8 cellular contexts compared by ENCODE assay signal in the genomic region with DNA sequence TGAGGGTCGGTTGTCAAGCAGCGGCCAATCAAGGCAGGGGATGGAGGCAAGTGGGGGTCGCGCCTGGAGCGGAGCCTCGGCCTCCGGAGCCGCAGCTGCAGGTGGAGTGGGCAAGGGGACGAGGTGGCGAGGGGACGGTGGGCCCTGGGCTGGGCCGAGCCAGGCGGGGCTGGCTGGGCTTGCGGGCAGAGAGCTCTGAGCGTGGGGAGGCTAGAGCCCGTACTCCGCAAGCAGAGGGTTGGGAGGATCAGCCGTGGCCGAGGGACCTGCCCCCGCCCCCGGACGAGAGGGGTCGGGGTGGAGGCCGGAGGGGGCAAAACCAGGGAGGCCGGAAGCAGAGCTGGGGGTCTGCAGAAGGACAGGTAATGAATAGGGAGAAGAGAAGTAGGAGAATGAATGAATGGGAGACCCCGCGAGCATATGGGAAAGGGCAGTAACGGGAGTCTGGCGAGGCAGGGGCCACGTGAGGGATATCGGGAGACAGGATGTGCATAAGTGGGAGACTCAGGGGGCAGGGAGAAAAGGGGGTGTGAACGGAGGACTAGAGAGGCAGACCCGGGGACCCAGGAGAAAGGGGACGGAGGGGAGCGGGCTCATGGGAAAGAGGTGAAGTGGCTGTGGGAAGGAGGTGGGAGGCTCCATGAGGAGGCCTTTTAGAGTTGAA. TPM values are rescaled to one million over a fixed set of nuclear protein-coding genes. Genes with fewer than 3 reads are reported as not detected.
A peak's percentile ranks its signal among the peaks of the same experiment; 100 is the strongest.
DNase-seq lines count a peak whose midpoint lies in the region; ATAC-seq, FAIRE-seq and TF ChIP-seq lines count a peak whose summit lies in the region.

A gene with protein sequence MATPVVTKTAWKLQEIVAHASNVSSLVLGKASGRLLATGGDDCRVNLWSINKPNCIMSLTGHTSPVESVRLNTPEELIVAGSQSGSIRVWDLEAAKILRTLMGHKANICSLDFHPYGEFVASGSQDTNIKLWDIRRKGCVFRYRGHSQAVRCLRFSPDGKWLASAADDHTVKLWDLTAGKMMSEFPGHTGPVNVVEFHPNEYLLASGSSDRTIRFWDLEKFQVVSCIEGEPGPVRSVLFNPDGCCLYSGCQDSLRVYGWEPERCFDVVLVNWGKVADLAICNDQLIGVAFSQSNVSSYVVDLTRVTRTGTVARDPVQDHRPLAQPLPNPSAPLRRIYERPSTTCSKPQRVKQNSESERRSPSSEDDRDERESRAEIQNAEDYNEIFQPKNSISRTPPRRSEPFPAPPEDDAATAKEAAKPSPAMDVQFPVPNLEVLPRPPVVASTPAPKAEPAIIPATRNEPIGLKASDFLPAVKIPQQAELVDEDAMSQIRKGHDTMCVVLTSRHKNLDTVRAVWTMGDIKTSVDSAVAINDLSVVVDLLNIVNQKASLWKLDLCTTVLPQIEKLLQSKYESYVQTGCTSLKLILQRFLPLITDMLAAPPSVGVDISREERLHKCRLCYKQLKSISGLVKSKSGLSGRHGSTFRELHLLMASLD (plus strand): TSS at position 16 of the 664 bp plus-strand sequence. CDS start 1,474 bp downstream, outside the sequence.

- TF ChIP-seq CTCF in A549 (IDR thresholded peaks at IDR 0.05) = no peak
- no peak for TF ChIP-seq CTCF in epithelial cell of proximal tubule (conservative IDR thresholded peaks at IDR 0.05; ENCODE audit: low read depth, low read length)
- no peak for TF ChIP-seq CTCF in nephron progenitor cell (IDR thresholded peaks at IDR 0.05)

- H3K4me3 ChIP-seq in A549 (peak within 1 kb of the TSS; percentile 72), SJSA1 (peak within 1 kb of the TSS; percentile 53), epithelial cell of proximal tubule (ENCODE audit: low read depth, low read length) (peak within 1 kb of the TSS; percentile 99)

- peak within 1 kb of the TSS; percentile 100 for H3K27ac Mint-ChIP-seq in nephron progenitor cell

- no peak for TF ChIP-seq EP300 in A549 (IDR thresholded peaks at IDR 0.05)

- WGBS in A549 (ENCODE audit: missing lambda C conversion rate) = 3% methylated on average over 14 of the region's 35 CpGs

- no peaks in the 10 kb centered on the region for H3K27me3 ChIP-seq in SJSA1 (replicated peaks)

- H3K4me2 ChIP-seq in A549 = peak within 1 kb of the TSS; percentile 97

- H3K27ac ChIP-seq in A549 = peak within 1 kb of the TSS; percentile 92 to 93
- peak within 1 kb of the TSS; percentile 67 for H3K27ac ChIP-seq in SJSA1

- TF ChIP-seq POLR2A in A549 (IDR thresholded peaks at IDR 0.05; ENCODE audit: low read length) = 0 out of 2 replicates have a peak, but pooled peaks have one; percentile 8

- H3K9me3 ChIP-seq in A549 (no peaks in the 10 kb centered on the region), SJSA1 (replicated peaks) (no peaks in the 10 kb centered on the region; the same call in 1 of the 2 replicates)

- DNase-seq in A549 (ENCODE audit: low read depth in 1 of 2, low spot score in 1 of 2) (no peak), SJSA1 (ENCODE audit: low read depth in 1 of 2, low spot score in 2 of 2) (no peak), epithelial cell of proximal tubule (ENCODE audit: low read depth) (no peak), nephron progenitor cell (no peak), SHP77 treated with DMSO at 0.1 percent for 48 hours (lab: John Stamatoyannopoulos, UW) (no peak)

- peak within 1 kb of the TSS; percentile 98 for H3K4me3 Mint-ChIP-seq in nephron progenitor cell

- H3K4me1 ChIP-seq in A549 (peaks cover 12% of the 10 kb centered on the region), SJSA1 (replicated peaks) (peaks cover 19% of the 10 kb centered on the region)

- peaks cover 5% of the 10 kb centered on the region for H3K27me3 Mint-ChIP-seq in nephron progenitor cell (ENCODE audit: low read depth, poor library complexity)

- no peak for FAIRE-seq in A549 (lab: Jason Lieb, UNC)

- H3K9me3 Mint-ChIP-seq in nephron progenitor cell = peaks cover 16% of the 10 kb centered on the region

- H3K36me3 Mint-ChIP-seq in nephron progenitor cell (ENCODE audit: low read depth) = peaks cover 14% of the 10 kb centered on the region

- POLR2A ChIA-PET in A549 (lab: Yijun Ruan, JAX) = interaction anchor here (0.5 to 1.8 kb wide), 13 partner anchors 19 to 394 kb away, joined by 3 to 6 read pairs (median 3); a partner anchor contains a TSS

- H3K4me1 Mint-ChIP-seq in nephron progenitor cell = peaks cover 36% of the 10 kb centered on the region

- 0 out of 2 replicates have a peak, but pooled peaks cover 3% of the 10 kb centered on the region for H3K36me3 ChIP-seq in SJSA1

- TF ChIP-seq RAD21 in A549 (conservative IDR thresholded peaks at IDR 0.05 in 1 of 2, IDR thresholded peaks at IDR 0.05 in 1 of 2) = no peak

- peak; percentile 54 to 65; a peak in 5 of 6 replicates for ATAC-seq in A549
- peak; percentile 22 for ATAC-seq in GM19395 (IDR thresholded peaks at IDR 0.05; ENCODE audit: unreplicated experiment)
- ATAC-seq in HG02623 (IDR thresholded peaks at IDR 0.05; ENCODE audit: unreplicated experiment) = no peak
- no peak for ATAC-seq in GM19328 (IDR thresholded peaks at IDR 0.05; ENCODE audit: unreplicated experiment)

- CTCF ChIA-PET in A549 (lab: Yijun Ruan, JAX) = interaction anchor here (0.9 to 4.0 kb wide), 20 partner anchors 9 to 386 kb away, joined by 3 to 31 read pairs (median 4); no protein-coding TSS in a partner anchor

TF ChIP-seq in A549, 52 proteins besides CTCF, POLR2A, EP300 and RAD21:
- TF ChIP-seq NFE2L2 (conservative IDR thresholded peaks at IDR 0.05; ENCODE audit: low read length) = no peak
- TF ChIP-seq SREBF2 (IDR thresholded peaks at IDR 0.05) = no peak
- TF ChIP-seq, protein P1, sequence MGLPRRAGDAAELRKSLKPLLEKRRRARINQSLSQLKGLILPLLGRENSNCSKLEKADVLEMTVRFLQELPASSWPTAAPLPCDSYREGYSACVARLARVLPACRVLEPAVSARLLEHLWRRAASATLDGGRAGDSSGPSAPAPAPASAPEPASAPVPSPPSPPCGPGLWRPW (IDR thresholded peaks at IDR 0.05) = no peak
- TF ChIP-seq, protein P2, sequence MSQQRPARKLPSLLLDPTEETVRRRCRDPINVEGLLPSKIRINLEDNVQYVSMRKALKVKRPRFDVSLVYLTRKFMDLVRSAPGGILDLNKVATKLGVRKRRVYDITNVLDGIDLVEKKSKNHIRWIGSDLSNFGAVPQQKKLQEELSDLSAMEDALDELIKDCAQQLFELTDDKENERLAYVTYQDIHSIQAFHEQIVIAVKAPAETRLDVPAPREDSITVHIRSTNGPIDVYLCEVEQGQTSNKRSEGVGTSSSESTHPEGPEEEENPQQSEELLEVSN (IDR thresholded peaks at IDR 0.05; ENCODE audit: borderline replicate concordance, low read depth) = 0 out of 2 replicates have a peak, but pooled peaks have one; percentile 0
- TF ChIP-seq, protein P3, sequence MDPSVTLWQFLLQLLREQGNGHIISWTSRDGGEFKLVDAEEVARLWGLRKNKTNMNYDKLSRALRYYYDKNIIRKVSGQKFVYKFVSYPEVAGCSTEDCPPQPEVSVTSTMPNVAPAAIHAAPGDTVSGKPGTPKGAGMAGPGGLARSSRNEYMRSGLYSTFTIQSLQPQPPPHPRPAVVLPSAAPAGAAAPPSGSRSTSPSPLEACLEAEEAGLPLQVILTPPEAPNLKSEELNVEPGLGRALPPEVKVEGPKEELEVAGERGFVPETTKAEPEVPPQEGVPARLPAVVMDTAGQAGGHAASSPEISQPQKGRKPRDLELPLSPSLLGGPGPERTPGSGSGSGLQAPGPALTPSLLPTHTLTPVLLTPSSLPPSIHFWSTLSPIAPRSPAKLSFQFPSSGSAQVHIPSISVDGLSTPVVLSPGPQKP (IDR thresholded peaks at IDR 0.05; ENCODE audit: low read depth, low read length) = no peak
- TF ChIP-seq GATA3 (IDR thresholded peaks at IDR 0.05; ENCODE audit: borderline replicate concordance) = no peak
- no peak for TF ChIP-seq RFX5 (IDR thresholded peaks at IDR 0.05)
- TF ChIP-seq, protein P4, sequence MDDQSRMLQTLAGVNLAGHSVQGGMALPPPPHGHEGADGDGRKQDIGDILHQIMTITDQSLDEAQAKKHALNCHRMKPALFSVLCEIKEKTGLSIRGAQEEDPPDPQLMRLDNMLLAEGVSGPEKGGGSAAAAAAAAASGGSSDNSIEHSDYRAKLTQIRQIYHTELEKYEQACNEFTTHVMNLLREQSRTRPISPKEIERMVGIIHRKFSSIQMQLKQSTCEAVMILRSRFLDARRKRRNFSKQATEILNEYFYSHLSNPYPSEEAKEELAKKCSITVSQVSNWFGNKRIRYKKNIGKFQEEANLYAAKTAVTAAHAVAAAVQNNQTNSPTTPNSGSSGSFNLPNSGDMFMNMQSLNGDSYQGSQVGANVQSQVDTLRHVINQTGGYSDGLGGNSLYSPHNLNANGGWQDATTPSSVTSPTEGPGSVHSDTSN (IDR thresholded peaks at IDR 0.05) = no peak
- TF ChIP-seq BHLHE40 (IDR thresholded peaks at IDR 0.05; ENCODE audit: low read depth, low read length) = no peak

RNA-seq across cellular contexts. Expression of the gene that starts here (rescaled TPM):
- polyA plus RNA-seq in A549 (2011; rRNA removed) (18.6 and 21.1 TPM in 2 replicates), A549 (2017; fragmentation: RNase III; extraction: RNeasy Plus Mini Kit Qiagen cat#74134 plus additional on column Dnase treatment) (18.1 to 21.0 TPM (median 19.1 TPM) in 3 replicates)
- polyA plus RNA-seq in A549 (2012; cell fraction: cytosol; rRNA removed) = 43.2 and 53.0 TPM in 2 replicates
- polyA plus RNA-seq in A549 (2012; cell fraction: nucleus; rRNA removed) = 124 and 158 TPM in 2 replicates
- 14.3 and 22.3 TPM in 2 replicates for polyA minus RNA-seq in A549 (2011; rRNA and poly(A)+ RNA removed)
- total RNA-seq in SJSA1 (2014; rRNA removed; shearing (Covaris generic)) = 15.8 and 17.7 TPM in 2 replicates
- total RNA-seq in epithelial cell of proximal tubule = 34.7 and 41.5 TPM in 2 replicates

Comparison
In these comparisons a context has a peak if more than half of its experiments do, and no peak if none do; other contexts are left out.
1. ATAC-seq: peak in A549 (2 of 2) and GM19395 (single experiment); none in HG02623 (single experiment) and GM19328 (single experiment).
2. Peak in every context shown above with its lines, with median percentiles within 50 percentile points of each other: H3K4me3 ChIP-seq.